ENCODE assay signal across 29 cellular contexts in genomic region chr5:82987188-82987587, GRCh38.
"Had no signal": no experiment of that assay in that cellular context is flagged by ENCODE, and none has a peak within 500 bp of the region (broad histone marks: within the 10 kb centered on the region; RNA-seq: fewer than 3 reads in every experiment).

No MANE protein-coding gene starts in this region.

- H3K9me3 ChIP-seq: MG63, SJCRH30 had no signal

- H3K27ac ChIP-seq: cardiac muscle cell, SJCRH30, SK-N-MC had no signal

- H3K4me3 Mint-ChIP-seq: activated CD4-positive, alpha-beta T cell treated with anti-CD3 and anti-CD28 coated beads for 36 hours; activated CD4-positive, alpha-beta T cell treated with anti-CD3 and anti-CD28 coated beads, Interleukin-2, amount 10 ng/mL, durations not matched to agents 7 days and 5 days; activated CD8-positive, alpha-beta T cell treated with anti-CD3 and anti-CD28 coated beads, Interleukin-2, amount 10 ng/mL, durations not matched to agents 7 days and 5 days; activated naive CD4-positive, alpha-beta T cell treated with anti-CD3 and anti-CD28 coated beads for 36 hours; activated naive CD8-positive, alpha-beta T cell treated with anti-CD3 and anti-CD28 coated beads, Interleukin-2, amount 50 U/mL, for 24 hours; activated T-cell treated with anti-CD3 and anti-CD28 coated beads, Interleukin-2, amount 50 U/mL, for 24 hours; brain; WTC11 had no signal

- H3K27me3 Mint-ChIP-seq: activated naive CD8-positive, alpha-beta T cell treated with anti-CD3 and anti-CD28 coated beads, Interleukin-2, amount 50 U/mL, for 24 hours had no signal

- H3K4me3 ChIP-seq: cardiac muscle cell, MG63, SJCRH30, SK-N-MC had no signal

- ATAC-seq: activated CD4-positive, alpha-beta T cell treated with anti-CD3 and anti-CD28 coated beads for 36 hours; activated CD4-positive, CD25-positive, alpha-beta regulatory T cell treated with anti-CD3 and anti-CD28 coated beads, Interleukin-2, amount 50 U/mL, for 24 hours; activated CD8-positive, alpha-beta T cell treated with anti-CD3 and anti-CD28 coated beads, Interleukin-2, amount 10 ng/mL, durations not matched to agents 7 days and 5 days; activated naive CD4-positive, alpha-beta T cell treated with anti-CD3 and anti-CD28 coated beads, Interleukin-2, amount 50 U/mL, for 72 hours; activated naive CD8-positive, alpha-beta T cell treated with anti-CD3 and anti-CD28 coated beads, Interleukin-2, amount 50 U/mL, for 24 hours; Panc1; WTC11 had no signal

- DNase-seq: activated CD4-positive, alpha-beta T cell treated with anti-CD3 and anti-CD28 coated beads for 36 hours; activated CD4-positive, alpha-beta T cell treated with anti-CD3 and anti-CD28 coated beads, Interleukin-2, amount 10 ng/mL, durations not matched to agents 7 days and 5 days; activated CD4-positive, alpha-beta T cell treated with anti-CD3 and anti-CD28 coated beads, Interleukin-2, amount 50 U/mL, for 48 hours; activated CD8-positive, alpha-beta T cell treated with anti-CD3 and anti-CD28 coated beads, Interleukin-2, amount 10 ng/mL, durations not matched to agents 7 days and 5 days; activated gamma-delta T cell treated with Interleukin-2 at 50 U/mL for 16 hours; activated naive CD4-positive, alpha-beta T cell treated with anti-CD3 and anti-CD28 coated beads for 36 hours; activated naive CD8-positive, alpha-beta T cell treated with anti-CD3 and anti-CD28 coated beads, Interleukin-2, amount 50 U/mL, for 24 hours; activated T-cell treated with anti-CD3 and anti-CD28 coated beads, Interleukin-2, amount 50 U/mL, for 24 hours; anterior cingulate cortex; Kasumi-1; KG1; MG63; MV-4-11; NCI-H1092; NCI-H1694 treated with DMSO at 0.1 percent for 48 hours; NCI-H2029; NCI-H345; NCI-H524 treated with DMSO at 0.1 percent for 48 hours; SHP77; SJCRH30; T1000 had no signal

- H3K27ac Mint-ChIP-seq: activated CD4-positive, alpha-beta T cell treated with anti-CD3 and anti-CD28 coated beads for 36 hours; activated CD4-positive, alpha-beta T cell treated with anti-CD3 and anti-CD28 coated beads, Interleukin-2, amount 10 ng/mL, durations not matched to agents 7 days and 5 days; activated CD8-positive, alpha-beta T cell treated with anti-CD3 and anti-CD28 coated beads, Interleukin-2, amount 10 ng/mL, durations not matched to agents 7 days and 5 days; activated naive CD4-positive, alpha-beta T cell treated with anti-CD3 and anti-CD28 coated beads for 36 hours; activated naive CD4-positive, alpha-beta T cell treated with anti-CD3 and anti-CD28 coated beads, Interleukin-2, amount 50 U/mL, for 72 hours; activated naive CD8-positive, alpha-beta T cell treated with anti-CD3 and anti-CD28 coated beads, Interleukin-2, amount 50 U/mL, for 24 hours; activated T-cell treated with anti-CD3 and anti-CD28 coated beads, Interleukin-2, amount 50 U/mL, for 24 hours; activated T-helper 2 cell treated with anti-CD3 and anti-CD28 coated beads, Interferon-gamma antibody, Interleukin-2, Interleukin-4, amounts not matched to agents 10 μg/mL and 5 μg/mL and 100 μg/mL, durations not matched to agents 14 hours and 24 hours and 36 hours; brain; WTC11 had no signal

- H3K36me3 Mint-ChIP-seq: activated naive CD4-positive, alpha-beta T cell treated with anti-CD3 and anti-CD28 coated beads, Interleukin-2, amount 50 U/mL, for 72 hours; brain; WTC11 had no signal

- H3K36me3 ChIP-seq: cardiac muscle cell, MG63, SJCRH30 had no signal

- H3K4me1 Mint-ChIP-seq: activated CD4-positive, alpha-beta T cell treated with anti-CD3 and anti-CD28 coated beads for 36 hours; activated CD4-positive, alpha-beta T cell treated with anti-CD3 and anti-CD28 coated beads, Interleukin-2, amount 10 ng/mL, durations not matched to agents 7 days and 5 days; activated naive CD8-positive, alpha-beta T cell treated with anti-CD3 and anti-CD28 coated beads, Interleukin-2, amount 50 U/mL, for 24 hours had no signal

- H3K27me3 ChIP-seq: cardiac muscle cell, MG63, SJCRH30 had no signal

- H3K9me3 Mint-ChIP-seq: activated CD4-positive, alpha-beta T cell treated with anti-CD3 and anti-CD28 coated beads, Interleukin-2, amount 10 ng/mL, durations not matched to agents 7 days and 5 days; activated naive CD4-positive, alpha-beta T cell treated with anti-CD3 and anti-CD28 coated beads for 36 hours; activated naive CD8-positive, alpha-beta T cell treated with anti-CD3 and anti-CD28 coated beads, Interleukin-2, amount 50 U/mL, for 24 hours; activated T-cell treated with anti-CD3 and anti-CD28 coated beads, Interleukin-2, amount 50 U/mL, for 24 hours; activated T-helper 2 cell treated with anti-CD3 and anti-CD28 coated beads, Interferon-gamma antibody, Interleukin-2, Interleukin-4, amounts not matched to agents 10 μg/mL and 5 μg/mL and 100 μg/mL, durations not matched to agents 14 hours and 24 hours and 36 hours; WTC11 had no signal
